Comparison of ENCODE assay signal across 20 cellular contexts in the genomic region with DNA sequence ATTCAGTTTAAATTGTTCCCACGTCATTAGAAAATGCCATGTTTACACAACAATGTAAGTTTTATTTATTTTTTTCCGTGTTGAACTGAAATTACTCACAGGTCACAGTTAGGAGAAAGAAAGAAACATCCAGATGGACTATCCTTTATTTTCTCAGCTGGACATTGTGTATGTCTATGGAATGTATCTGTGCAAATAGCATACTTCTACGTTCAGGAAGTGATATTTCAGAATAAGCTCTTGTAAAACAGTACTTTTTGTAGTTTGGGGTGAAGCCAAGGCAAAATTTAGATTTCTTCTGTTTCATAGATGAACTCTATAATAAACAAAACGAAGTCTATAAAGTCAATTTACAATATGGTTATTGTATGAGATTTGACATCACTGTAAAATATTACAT.
DNase-seq lines count a peak whose midpoint lies in the region; ATAC-seq and TF ChIP-seq lines count a peak whose summit lies in the region.
"Had no signal": no experiment of that assay in that cellular context is flagged by ENCODE, and none has a peak within 500 bp of the region (broad histone marks: within the 10 kb centered on the region; RNA-seq: fewer than 3 reads in every experiment).

No MANE protein-coding gene starts in this region.

- CTCF ChIA-PET in HEK293 (lab: Yijun Ruan, JAX): interaction anchor here (0.8 kb wide), 1 partner anchor 254 kb away, joined by 3 read pairs; no protein-coding TSS in a partner anchor

- H3K27ac ChIP-seq in HEK293 (ENCODE audit: extremely low read depth, low read depth, low read length) (no peak overlapping the region), SJSA1 (peak overlapping the region; percentile 97), neural progenitor cell (peak overlapping the region; percentile 99)
- H3K27ac ChIP-seq: heart right ventricle, tibial nerve had no signal

- H3K9me3 Mint-ChIP-seq in neural progenitor cell: peaks cover 6% of the 10 kb centered on the region
- H3K9me3 Mint-ChIP-seq: activated B cell treated with CpG ODN at 0.5 μM for 24 hours; memory B cell; natural killer cell treated with Interleukin-12 subunit alpha and Interleukin-12 subunit beta and Interleukin-15 and Interleukin-18, amount 100 ng/mL, for 72 hours had no signal

- no peak overlapping the region for H3K4me3 ChIP-seq in HEK293 (ENCODE audit: low read depth, low read length)
- no peak overlapping the region for H3K4me3 ChIP-seq in SJSA1
- H3K4me3 ChIP-seq in neural progenitor cell: no peak overlapping the region
- H3K4me3 ChIP-seq: heart right ventricle, tibial nerve had no signal

- H3F3A ChIP-seq in neural progenitor cell (ENCODE audit: low read depth): peaks cover 39% of the 10 kb centered on the region

- H3K27me3 ChIP-seq in SJSA1 (replicated peaks) (no peaks in the 10 kb centered on the region), neural progenitor cell (no peaks in the 10 kb centered on the region)
- H3K27me3 ChIP-seq: heart right ventricle, tibial nerve had no signal

- H4K20me1 ChIP-seq in neural progenitor cell (ENCODE audit: low read depth): no peaks in the 10 kb centered on the region

- POLR2A ChIA-PET in HEK293 (lab: Yijun Ruan, JAX): no interaction called here

- H3K36me3 ChIP-seq in HEK293 (ENCODE audit: control insufficient read depth in 2 of 2, insufficient read depth in 1 of 2, low read length in 2 of 2): no peaks in the 10 kb centered on the region
- no peaks in the 10 kb centered on the region for H3K36me3 ChIP-seq in SJSA1
- no peaks in the 10 kb centered on the region for H3K36me3 ChIP-seq in neural progenitor cell
- H3K36me3 ChIP-seq: heart right ventricle, tibial nerve had no signal

- H3K4me3 Mint-ChIP-seq in neural progenitor cell: no peak overlapping the region
- H3K4me3 Mint-ChIP-seq: activated B cell treated with CpG ODN at 0.5 μM for 24 hours; memory B cell; natural killer cell treated with Interleukin-12 subunit alpha and Interleukin-12 subunit beta and Interleukin-15 and Interleukin-18, amount 100 ng/mL, for 72 hours; T-helper 1 cell treated with Interleukin-12 subunit alpha and Interleukin-12 subunit beta and Interleukin-4 antibody, amounts not matched to agents 30 μg/mL and 1 μg/mL, for 36 hours had no signal

- H3K36me3 Mint-ChIP-seq in neural progenitor cell: peaks cover 2% of the 10 kb centered on the region
- H3K36me3 Mint-ChIP-seq: memory B cell; natural killer cell treated with Interleukin-12 subunit alpha and Interleukin-12 subunit beta and Interleukin-15 and Interleukin-18, amount 100 ng/mL, for 72 hours had no signal

- H2AFZ ChIP-seq in neural progenitor cell (replicated peaks): no peak overlapping the region

- H3K27me3 Mint-ChIP-seq in neural progenitor cell (ENCODE audit: insufficient read depth, low read depth): peaks cover 6% of the 10 kb centered on the region
- H3K27me3 Mint-ChIP-seq: activated B cell treated with CpG ODN at 0.5 μM for 24 hours; memory B cell; natural killer cell treated with Interleukin-12 subunit alpha and Interleukin-12 subunit beta and Interleukin-15 and Interleukin-18, amount 100 ng/mL, for 72 hours had no signal

- H3K27ac Mint-ChIP-seq in neural progenitor cell: peak overlapping the region; percentile 87
- H3K27ac Mint-ChIP-seq: activated B cell treated with CpG ODN at 0.5 μM for 24 hours; memory B cell; natural killer cell treated with Interleukin-12 subunit alpha and Interleukin-12 subunit beta and Interleukin-15 and Interleukin-18, amount 100 ng/mL, for 72 hours; T-helper 1 cell treated with Interleukin-12 subunit alpha and Interleukin-12 subunit beta and Interleukin-4 antibody, amounts not matched to agents 30 μg/mL and 1 μg/mL, for 36 hours had no signal

- H3K4me2 ChIP-seq in neural progenitor cell: peak overlapping the region; percentile 45

- peak in 1 of 2 experiments; percentile 89 for DNase-seq in SJSA1 (ENCODE audit: low read depth in 1 of 2, low spot score in 2 of 2)
- DNase-seq in fibroblast of gingiva (ENCODE audit: low read depth): peak; percentile 84
- no peak for DNase-seq in neural progenitor cell (ENCODE audit: low spot score)
- DNase-seq in NCI-H510A treated with DMSO at 0.1 percent for 48 hours (lab: John Stamatoyannopoulos, UW): no peak
- no peak for DNase-seq in ACHN
- DNase-seq in GF-D8 (lab: John Stamatoyannopoulos, UW): no peak
- DNase-seq: activated B cell treated with CpG ODN at 0.5 μM for 24 hours; COR-L47; heart right ventricle; Kasumi-1; NCI-H187; NCI-H446; SHP77 treated with DMSO at 0.1 percent for 48 hours; stimulated activated naive CD4-positive, alpha-beta T cell had no signal

- no peaks in the 10 kb centered on the region for H3K9me3 ChIP-seq in HEK293 (ENCODE audit: control insufficient read depth, insufficient read depth, low read depth, low read length)
- no peaks in the 10 kb centered on the region for H3K9me3 ChIP-seq in SJSA1 (replicated peaks)
- no peaks in the 10 kb centered on the region for H3K9me3 ChIP-seq in neural progenitor cell (ENCODE audit: low read depth)
- H3K9me3 ChIP-seq: heart right ventricle, tibial nerve had no signal

- no peak for TF ChIP-seq CTCF in HEK293 (tag by site-specific recombination; IDR thresholded peaks at IDR 0.05)
- no peak for TF ChIP-seq CTCF in neural progenitor cell (IDR thresholded peaks at IDR 0.05)

- H3K9ac ChIP-seq in neural progenitor cell: no peak overlapping the region

- in situ Hi-C loops in ACHN (cut with HindIII; ENCODE audit: low pct_ligation_motif_present, low pct_unique_long_range_greater_than_20kb, low sequenced_read_pairs): no loop called here

- no peak for ATAC-seq in HG02798 (IDR thresholded peaks at IDR 0.05; ENCODE audit: poor library complexity, unreplicated experiment)
- ATAC-seq: heart right ventricle; natural killer cell treated with Interleukin-12 subunit alpha and Interleukin-12 subunit beta and Interleukin-15 and Interleukin-18, amount 100 ng/mL, for 72 hours had no signal

- no peaks in the 10 kb centered on the region for H3K79me2 ChIP-seq in neural progenitor cell (ENCODE audit: low read depth)

- H3K4me1 ChIP-seq in HEK293 (ENCODE audit: control insufficient read depth, insufficient read depth, low read length) (peaks cover 11% of the 10 kb centered on the region), SJSA1 (replicated peaks) (peaks cover 33% of the 10 kb centered on the region), neural progenitor cell (peaks cover 38% of the 10 kb centered on the region)
- H3K4me1 ChIP-seq: heart right ventricle had no signal

- H3K4me1 Mint-ChIP-seq in neural progenitor cell: peaks cover 44% of the 10 kb centered on the region

TF ChIP-seq in HEK293, 187 proteins besides CTCF, POLR2A, EP300 and RAD21:
- no peak for TF ChIP-seq ZNF391 (tag by site-specific recombination; IDR thresholded peaks at IDR 0.05; ENCODE audit: borderline replicate concordance, low read depth)
- TF ChIP-seq, protein P1, sequence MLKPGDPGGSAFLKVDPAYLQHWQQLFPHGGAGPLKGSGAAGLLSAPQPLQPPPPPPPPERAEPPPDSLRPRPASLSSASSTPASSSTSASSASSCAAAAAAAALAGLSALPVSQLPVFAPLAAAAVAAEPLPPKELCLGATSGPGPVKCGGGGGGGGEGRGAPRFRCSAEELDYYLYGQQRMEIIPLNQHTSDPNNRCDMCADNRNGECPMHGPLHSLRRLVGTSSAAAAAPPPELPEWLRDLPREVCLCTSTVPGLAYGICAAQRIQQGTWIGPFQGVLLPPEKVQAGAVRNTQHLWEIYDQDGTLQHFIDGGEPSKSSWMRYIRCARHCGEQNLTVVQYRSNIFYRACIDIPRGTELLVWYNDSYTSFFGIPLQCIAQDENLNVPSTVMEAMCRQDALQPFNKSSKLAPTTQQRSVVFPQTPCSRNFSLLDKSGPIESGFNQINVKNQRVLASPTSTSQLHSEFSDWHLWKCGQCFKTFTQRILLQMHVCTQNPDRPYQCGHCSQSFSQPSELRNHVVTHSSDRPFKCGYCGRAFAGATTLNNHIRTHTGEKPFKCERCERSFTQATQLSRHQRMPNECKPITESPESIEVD (tag by site-specific recombination; IDR thresholded peaks at IDR 0.05): peak; percentile 31
TF ChIP-seq in HEK293: peak in this region for 1.
